ENCODE assay signal across 10 cellular contexts in genomic region chr11:29119691-29120328, GRCh38.
DNase-seq lines count a peak whose midpoint lies in the region; TF ChIP-seq lines count a peak whose summit lies in the region.
"Had no signal": no experiment of that assay in that cellular context is flagged by ENCODE, and none has a peak within 500 bp of the region (broad histone marks: within the 10 kb centered on the region; RNA-seq: fewer than 3 reads in every experiment).

No MANE protein-coding gene starts in this region.

- H3K36me3 ChIP-seq in HEK293 (ENCODE audit: control insufficient read depth in 2 of 2, insufficient read depth in 1 of 2, low read length in 2 of 2): no peaks in the 10 kb centered on the region
- no peaks in the 10 kb centered on the region for H3K36me3 ChIP-seq in hepatocyte (replicated peaks; ENCODE audit: insufficient read depth, low read depth)
- no peaks in the 10 kb centered on the region for H3K36me3 ChIP-seq in transverse colon
- H3K36me3 ChIP-seq: prostate gland had no signal

- peak; percentile 80 for DNase-seq in amniotic stem cell (lab: John Stamatoyannopoulos, UW)
- DNase-seq in hepatocyte (ENCODE audit: low spot score): peak; percentile 49
- no peak for DNase-seq in transverse colon
- no peak for DNase-seq in GM19238 (ENCODE audit: insufficient read length, low spot score)
- no peak for DNase-seq in GM20000 (ENCODE audit: low spot score)
- DNase-seq in NCI-H2107 treated with DMSO at 0.1 percent for 48 hours (lab: John Stamatoyannopoulos, UW; ENCODE audit: unreplicated experiment): no peak
- DNase-seq: activated naive CD4-positive, alpha-beta T cell treated with anti-CD3 and anti-CD28 coated beads for 36 hours; hypothalamus had no signal

- no peak overlapping the region for H3K27ac ChIP-seq in HEK293 (ENCODE audit: extremely low read depth, low read depth, low read length)
- H3K27ac ChIP-seq in hepatocyte: peak overlapping the region; percentile 75
- peak overlapping the region; percentile 41 to 71 (median 52) for H3K27ac ChIP-seq in transverse colon
- H3K27ac ChIP-seq: prostate gland had no signal

- H3K4me2 ChIP-seq in hepatocyte: peak overlapping the region; percentile 56

- POLR2A ChIA-PET in HEK293 (lab: Yijun Ruan, JAX): no interaction called here

- intact Hi-C loops in transverse colon (cut with DNase I; ENCODE audit: low total_unique reads): no loop called here

- no peaks in the 10 kb centered on the region for H3K9me2 ChIP-seq in hepatocyte (replicated peaks; ENCODE audit: insufficient read depth)

- TF ChIP-seq POLR2A in transverse colon (IDR thresholded peaks at IDR 0.05): no peak

- H3K4me3 ChIP-seq in HEK293 (ENCODE audit: low read depth, low read length) (peak overlapping the region; percentile 18; the same call in 1 of the 2 replicates), hepatocyte (no peak overlapping the region), transverse colon (no peak overlapping the region)
- H3K4me3 ChIP-seq: prostate gland had no signal

- H4K20me1 ChIP-seq in hepatocyte (ENCODE audit: insufficient read depth, poor library complexity, severe bottlenecking): no peaks in the 10 kb centered on the region

- no peaks in the 10 kb centered on the region for H3K4me1 ChIP-seq in HEK293 (ENCODE audit: control insufficient read depth, insufficient read depth, low read length)
- peaks cover 18% of the 10 kb centered on the region for H3K4me1 ChIP-seq in hepatocyte (ENCODE audit: insufficient read depth)
- H3K4me1 ChIP-seq in transverse colon: peaks cover 4 to 20% (median 15%) of the 10 kb centered on the region in 4 donors
- H3K4me1 ChIP-seq: prostate gland had no signal

- no peak for TF ChIP-seq EP300 in transverse colon (IDR thresholded peaks at IDR 0.05; ENCODE audit: low read depth)

- CTCF ChIA-PET in HEK293 (lab: Yijun Ruan, JAX): interaction anchor here (0.6 to 1.3 kb wide), 3 partner anchors 214 to 421 kb away, joined by 3 to 5 read pairs (median 3); no protein-coding TSS in a partner anchor

- TF ChIP-seq CTCF in HEK293 (tag by site-specific recombination; IDR thresholded peaks at IDR 0.05) (no peak), hepatocyte (IDR thresholded peaks at IDR 0.05; ENCODE audit: poor library complexity) (no peak), transverse colon (IDR thresholded peaks at IDR 0.05) (no peak), GM20000 (IDR thresholded peaks at IDR 0.05; ENCODE audit: extremely low read depth, missing control alignments) (no peak)

- H3K79me2 ChIP-seq in hepatocyte: no peaks in the 10 kb centered on the region

- no peaks in the 10 kb centered on the region for H3K9me3 ChIP-seq in HEK293 (ENCODE audit: control insufficient read depth, insufficient read depth, low read depth, low read length)
- no peaks in the 10 kb centered on the region for H3K9me3 ChIP-seq in hepatocyte (ENCODE audit: low read depth)
- no peaks in the 10 kb centered on the region for H3K9me3 ChIP-seq in transverse colon
- H3K9me3 ChIP-seq: prostate gland had no signal

- peak overlapping the region; percentile 16 for H2AFZ ChIP-seq in hepatocyte

- in situ Hi-C loops in transverse colon (cut with MboI; ENCODE audit: low pct_ligation_motif_present in 1 of 4, low pct_unique_long_range_greater_than_20kb in 1 of 4, low sequenced_read_pairs in 3 of 4): no loop called here

- WGBS in hepatocyte (ENCODE audit: low lambda C conversion rate, missing lambda C conversion rate): 27% methylated on average over 6 of the region's 6 CpGs
- WGBS in transverse colon (ENCODE audit: low coverage in 1 of 2), 2 donors: 7 to 17% methylated on average over 3 to 6 of the region's 6 CpGs

- H3K27me3 ChIP-seq in hepatocyte (no peaks in the 10 kb centered on the region), transverse colon (no peaks in the 10 kb centered on the region)

TF ChIP-seq in HEK293, 187 proteins besides CTCF, POLR2A, EP300 and RAD21:
- TF ChIP-seq ZNF366 (tag by site-specific recombination; conservative IDR thresholded peaks at IDR 0.05) (no peak), FEZF1 (tag by site-specific recombination; IDR thresholded peaks at IDR 0.05) (peak; percentile 53; the same call in 1 of the 2 replicates)
TF ChIP-seq in HEK293: peak in this region for 1.

Comparison
In these comparisons a context has a peak if more than half of its experiments do, and no peak if none do; other contexts are left out.
1. DNase-seq: peak in amniotic stem cell (single experiment) and hepatocyte (single experiment); none in transverse colon (single experiment), GM19238 (single experiment), GM20000 (single experiment) and NCI-H2107 treated with DMSO at 0.1 percent for 48 hours (single experiment).